16 cellular contexts compared by ENCODE assay signal in the genomic region with DNA sequence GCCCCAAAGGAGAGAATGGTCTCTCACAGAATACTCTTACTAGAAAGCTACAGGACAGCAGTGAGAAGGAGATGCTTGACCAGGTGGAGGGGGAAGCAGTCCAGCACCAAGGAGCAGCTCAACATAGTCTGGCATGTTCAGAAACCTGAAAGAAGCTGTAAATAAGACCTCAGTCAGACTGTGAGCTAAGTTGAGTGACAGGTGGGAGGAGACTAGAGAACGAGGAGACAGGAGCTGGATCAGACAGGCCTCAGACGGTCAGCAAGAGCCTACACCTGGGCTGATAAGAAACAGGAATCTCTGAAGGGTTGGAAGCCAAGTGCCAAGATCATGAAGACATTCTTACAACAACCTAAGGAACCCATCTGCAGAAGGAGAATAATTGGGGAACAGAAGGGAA. TPM values are rescaled to one million over a fixed set of nuclear protein-coding genes. Genes with fewer than 3 reads are reported as not detected.
DNase-seq lines count a peak whose midpoint lies in the region; ATAC-seq and TF ChIP-seq lines count a peak whose summit lies in the region.
"Had no signal": no experiment of that assay in that cellular context is flagged by ENCODE, and none has a peak within 500 bp of the region (broad histone marks: within the 10 kb centered on the region; RNA-seq: fewer than 3 reads in every experiment).

No MANE protein-coding gene starts in this region.

- H3K27ac ChIP-seq in heart right ventricle: no peak overlapping the region
- H3K27ac ChIP-seq: brain microvascular endothelial cell, pancreas had no signal

- intact Hi-C loops in heart right ventricle (cut with DNase I): loop anchor here in 1 of 10 donors (5.0 kb wide), 1 partner anchor 42 kb away; no protein-coding TSS in a partner anchor

- DNase-seq in islet precursor cell (peak; percentile 67), GF-D8 (lab: John Stamatoyannopoulos, UW) (no peak), NCI-H2171 treated with DMSO at 0.1 percent for 48 hours (lab: John Stamatoyannopoulos, UW) (no peak), T1000 (lab: John Stamatoyannopoulos, UW) (no peak), heart right ventricle (no peak)
- DNase-seq: activated CD4-positive, alpha-beta T cell treated with anti-CD3 and anti-CD28 coated beads for 4 hours; activated naive CD8-positive, alpha-beta T cell treated with anti-CD3 and anti-CD28 coated beads for 36 hours; brain microvascular endothelial cell; Calu3; NCI-H226; pancreas; stimulated activated CD4-positive, alpha-beta T cell treated with anti-CD3 and anti-CD28 coated beads, Interleukin-2, amount 100 ng/mL, for 48 hours had no signal

- H3K4me3 ChIP-seq in heart right ventricle: no peak overlapping the region
- H3K4me3 ChIP-seq: pancreas had no signal

- no peak for TF ChIP-seq CTCF in heart right ventricle (IDR thresholded peaks at IDR 0.05)

- H3K4me1 ChIP-seq in heart right ventricle: peaks cover 8 to 57% (median 35%) of the 10 kb centered on the region in 9 donors
- H3K4me1 ChIP-seq: pancreas had no signal

- no peaks in the 10 kb centered on the region for H3K9me3 ChIP-seq in heart right ventricle
- H3K9me3 ChIP-seq: pancreas had no signal

- no peaks in the 10 kb centered on the region for H3K36me3 ChIP-seq in heart right ventricle
- H3K36me3 ChIP-seq: brain microvascular endothelial cell, pancreas had no signal

- whole genome bisulfite sequencing in heart right ventricle, 2 donors: 71 to 79% methylated on average over 2 of the region's 2 CpGs

- peak; percentile 76 for ATAC-seq in GM18499 (IDR thresholded peaks at IDR 0.05; ENCODE audit: insufficient read depth, unreplicated experiment)
- peak; percentile 73 for ATAC-seq in GM21576 (IDR thresholded peaks at IDR 0.05; ENCODE audit: unreplicated experiment)
- peak; percentile 45 for ATAC-seq in HG03378 (IDR thresholded peaks at IDR 0.05; ENCODE audit: unreplicated experiment)
- ATAC-seq in heart right ventricle: no peak
- ATAC-seq: esophagus mucosa, pancreas had no signal

- no peaks in the 10 kb centered on the region for H3K27me3 ChIP-seq in heart right ventricle
- H3K27me3 ChIP-seq: brain microvascular endothelial cell, pancreas had no signal

RNA-seq across cellular contexts. Expression of a gene that starts 54.5 kb away (rescaled TPM):
- total RNA-seq in heart right ventricle: 10 to 100 TPM in 9 of 10 donors, 1 to 10 TPM in 1; 8.8 to 18.0 (median 14.0) TPM
- 10 to 100 TPM in 1 of 2 donors, 1 to 10 TPM in 1; 8.5 to 14.3 TPM for polyA plus RNA-seq in heart right ventricle
- total RNA-seq: Calu3 had no signal

Comparison
In these comparisons a context has a peak if more than half of its experiments do, and no peak if none do; other contexts are left out.
1. ATAC-seq: peak in GM18499 (single experiment), GM21576 (single experiment) and HG03378 (single experiment); none in heart right ventricle (0 of 8).